Comparison of ENCODE assay signal across 14 cellular contexts in the genomic region with DNA sequence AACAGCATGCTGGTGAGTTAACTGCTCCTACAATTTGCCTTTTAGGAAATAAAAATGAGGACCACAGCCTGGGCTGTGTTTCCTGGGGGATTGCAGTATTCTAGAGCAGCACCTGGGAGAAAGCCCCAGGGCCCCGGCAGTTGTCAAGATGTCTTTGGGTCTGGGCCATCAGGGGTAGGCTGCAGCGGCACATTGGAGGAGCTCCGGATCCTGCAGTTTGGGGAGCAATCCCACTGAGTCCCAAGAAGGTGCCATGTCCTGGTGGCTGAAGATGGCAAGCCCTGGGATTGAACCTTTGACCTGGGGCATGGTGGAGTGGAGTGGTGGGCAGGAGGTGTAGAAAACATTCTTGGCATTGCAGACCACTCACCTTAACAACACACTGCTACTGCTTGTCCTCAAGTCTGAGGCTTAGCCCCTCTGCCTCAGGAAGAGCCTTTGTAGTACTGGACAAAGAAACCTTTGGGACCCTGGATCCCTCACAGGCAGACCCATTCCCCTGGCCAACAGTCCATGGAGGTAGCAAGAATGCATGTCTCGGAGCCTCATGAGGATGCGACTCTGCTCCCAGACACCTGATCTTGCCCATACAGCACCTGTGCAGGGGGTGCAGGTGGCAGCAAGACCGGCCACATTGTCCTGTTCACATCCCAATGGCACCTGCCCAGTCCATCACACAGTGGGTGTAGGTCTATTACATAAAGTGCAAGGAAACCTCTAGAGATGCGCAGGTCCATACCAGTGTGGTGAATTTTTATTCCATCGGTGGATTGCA.
A peak's percentile ranks its signal among the peaks of the same experiment; 100 is the strongest.
DNase-seq lines count a peak whose midpoint lies in the region; ATAC-seq and TF ChIP-seq lines count a peak whose summit lies in the region.
"Had no signal": no experiment of that assay in that cellular context is flagged by ENCODE, and none has a peak within 500 bp of the region (broad histone marks: within the 10 kb centered on the region; RNA-seq: fewer than 3 reads in every experiment).

No MANE protein-coding gene starts in this region.

- no peaks in the 10 kb centered on the region for H3K4me1 Mint-ChIP-seq in chondrocyte (ENCODE audit: low read depth)
- H3K4me1 Mint-ChIP-seq: CD14-positive monocyte had no signal

- TF ChIP-seq CTCF in chondrocyte (IDR thresholded peaks at IDR 0.05), result no peak

- H3K9me3 Mint-ChIP-seq in chondrocyte (ENCODE audit: low read depth), result peaks cover 14% of the 10 kb centered on the region
- H3K9me3 Mint-ChIP-seq: CD8-positive, alpha-beta T cell had no signal

- no peaks in the 10 kb centered on the region for H3K27me3 Mint-ChIP-seq in chondrocyte (ENCODE audit: low read depth)

- H3K36me3 Mint-ChIP-seq in chondrocyte (ENCODE audit: low read depth), result no peaks in the 10 kb centered on the region
- H3K36me3 Mint-ChIP-seq: CD14-positive monocyte; CD8-positive, alpha-beta T cell had no signal

- DNase-seq in activated effector memory CD4-positive, alpha-beta T cell treated with anti-CD3 and anti-CD28 coated beads, Interleukin-2, amount 50 U/mL, for 16 hours, result peak; percentile 42
- DNase-seq in activated effector memory CD4-positive, alpha-beta T cell treated with Interleukin-2 at 50 U/mL for 16 hours, result no peak
- DNase-seq in islet precursor cell (peak; percentile 35), posterior vena cava (ENCODE audit: low spot score) (peak; percentile 64), ureter (ENCODE audit: low spot score) (peak; percentile 35), chondrocyte (ENCODE audit: low spot score) (no peak)
- DNase-seq: CD8-positive, alpha-beta T cell; COR-L47; DMS153; DMS79 treated with DMSO at 0.1 percent for 48 hours; EL had no signal

- no peak overlapping the region for H3K27ac Mint-ChIP-seq in chondrocyte (ENCODE audit: unreplicated experiment)
- H3K27ac Mint-ChIP-seq: CD14-positive monocyte; CD8-positive, alpha-beta T cell had no signal

- intact Hi-C loops in posterior vena cava (cut with DNase I), result no loop called here

- no peak for ATAC-seq in GM21360 (IDR thresholded peaks at IDR 0.05; ENCODE audit: unreplicated experiment)
- no peak for ATAC-seq in HG03342 (IDR thresholded peaks at IDR 0.05; ENCODE audit: unreplicated experiment)
- ATAC-seq: CD8-positive, alpha-beta T cell had no signal

- no peak overlapping the region for H3K4me3 Mint-ChIP-seq in chondrocyte (ENCODE audit: unreplicated experiment)
- H3K4me3 Mint-ChIP-seq: CD14-positive monocyte; CD8-positive, alpha-beta T cell had no signal

Comparison
In these comparisons a context has a peak if more than half of its experiments do, and no peak if none do; other contexts are left out.
1. DNase-seq: peak in activated effector memory CD4-positive, alpha-beta T cell treated with anti-CD3 and anti-CD28 coated beads, Interleukin-2, amount 50 U/mL, for 16 hours (single experiment), islet precursor cell (single experiment), posterior vena cava (single experiment) and ureter (single experiment); none in activated effector memory CD4-positive, alpha-beta T cell treated with Interleukin-2 at 50 U/mL for 16 hours (single experiment) and chondrocyte (single experiment).